10 cellular contexts compared by ENCODE assay signal in the genomic region with DNA sequence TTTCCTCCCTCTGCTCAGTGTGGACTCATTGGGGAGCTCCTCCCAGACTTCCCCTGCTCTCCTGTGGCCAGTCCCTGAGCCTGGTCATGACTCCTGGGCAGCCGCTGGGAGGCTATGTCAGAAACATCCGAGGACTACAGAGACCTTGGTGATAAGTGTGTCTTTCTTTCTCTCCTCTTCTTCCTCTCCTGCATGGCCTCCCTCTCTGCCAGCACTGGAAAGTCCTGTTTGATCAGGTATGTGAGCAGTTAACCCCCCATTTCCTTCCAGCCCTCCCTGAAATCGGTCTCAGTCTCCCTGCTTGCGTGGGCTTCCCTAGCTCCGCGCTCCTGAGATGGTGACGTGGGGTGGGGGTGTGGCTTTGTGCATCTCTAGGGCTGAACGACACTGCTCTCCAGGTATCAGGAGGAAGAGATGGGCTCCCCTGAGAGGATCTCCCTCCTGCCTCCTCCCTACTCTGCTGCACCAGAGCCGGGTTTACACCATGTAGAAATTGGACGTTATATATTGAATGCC. TPM values are rescaled to one million over a fixed set of nuclear protein-coding genes. Genes with fewer than 3 reads are reported as not detected.
A peak's percentile ranks its signal among the peaks of the same experiment; 100 is the strongest.
DNase-seq lines count a peak whose midpoint lies in the region; ATAC-seq, FAIRE-seq and TF ChIP-seq lines count a peak whose summit lies in the region.
"Had no signal": no experiment of that assay in that cellular context is flagged by ENCODE, and none has a peak within 500 bp of the region (broad histone marks: within the 10 kb centered on the region; RNA-seq: fewer than 3 reads in every experiment).

No MANE protein-coding gene starts in this region.

- peak overlapping the region; percentile 24; the same call in 1 of the 2 replicates for H3K4me2 ChIP-seq in K562 (ENCODE audit: insufficient read depth, low read length)

- H3K4me1 Mint-ChIP-seq in Calu3 (ENCODE audit: low read depth, unreplicated experiment): peaks cover 12% of the 10 kb centered on the region
- H3K4me1 Mint-ChIP-seq in naive thymus-derived CD8-positive, alpha-beta T cell: peaks cover 15 to 22% (median 16%) of the 10 kb centered on the region in 4 donors

- H4K20me1 ChIP-seq in K562 (replicated peaks; ENCODE audit: control insufficient read depth, insufficient read depth, low read length): peaks cover 28% of the 10 kb centered on the region

- H3K9me3 ChIP-seq in K562 (replicated peaks; ENCODE audit: control insufficient read depth, insufficient read depth, low read depth, low read length): no peaks in the 10 kb centered on the region

- ATAC-seq in K562: peak; percentile 72
- ATAC-seq in naive thymus-derived CD8-positive, alpha-beta T cell: peak in 1 of 2 donors; percentile 30

- peaks cover 0 to 15% of the 10 kb centered on the region in 2 experiments; a peak in 4 of 5 replicates for H3K4me1 ChIP-seq in K562 (replicated peaks in 1 of 2; ENCODE audit: control insufficient read depth in 2 of 2, insufficient read depth in 2 of 2, low read length in 2 of 2)

- H3K36me3 Mint-ChIP-seq in Calu3 (ENCODE audit: insufficient read depth, unreplicated experiment): peaks cover 4% of the 10 kb centered on the region
- peaks cover 0 to 9% (median 0%) of the 10 kb centered on the region in 3 donors for H3K36me3 Mint-ChIP-seq in naive thymus-derived CD8-positive, alpha-beta T cell

- H2AFZ ChIP-seq in K562 (ENCODE audit: low read depth, low read length): 0 out of 2 replicates have a peak overlapping the region, but pooled peaks have one; percentile 14

- no peaks in the 10 kb centered on the region for H3K79me2 ChIP-seq in K562 (ENCODE audit: control insufficient read depth, insufficient read depth, low read length)

- BruUV-seq in Calu3 (replicated peaks; lab: Mats Ljungman, UMichigan): no TSS peak
- BruUV-seq in K562 (replicated peaks; lab: Mats Ljungman, UMichigan): no TSS peak

- POLR2A ChIA-PET in K562 (lab: Yijun Ruan, JAX): no interaction called here
- POLR2A ChIA-PET in naive thymus-derived CD8-positive, alpha-beta T cell (lab: Charles Lee): no interaction called here

- no peak for FAIRE-seq in K562 (lab: Jason Lieb, UNC)
- FAIRE-seq: colon had no signal

- no peak for TF ChIP-seq RAD21 in K562 (CRISPR knock-in tag; conservative IDR thresholded peaks at IDR 0.05 in 1 of 2, IDR thresholded peaks at IDR 0.05 in 1 of 2)

- peaks cover 1% of the 10 kb centered on the region for H3K9me1 ChIP-seq in K562 (ENCODE audit: control insufficient read depth, insufficient read depth, low read length)

- peak overlapping the region; percentile 27 for H3K27ac Mint-ChIP-seq in Calu3 (ENCODE audit: unreplicated experiment)
- H3K27ac Mint-ChIP-seq in naive thymus-derived CD8-positive, alpha-beta T cell: peak overlapping the region in 3 of 10 donors; percentile 17 to 68 (median 47)

- DNase-seq in Calu3: peak; percentile 14
- peak; percentile 80 for DNase-seq in NCI-H82 (lab: John Stamatoyannopoulos, UW)
- no peak for DNase-seq in K562 (ENCODE audit: extremely low read depth in 1 of 4, low spot score in 3 of 4)
- DNase-seq in naive thymus-derived CD8-positive, alpha-beta T cell: no peak
- no peak for DNase-seq in HUDEP-2 (lab: John Stamatoyannopoulos, UW; ENCODE audit: unreplicated experiment in 76 of 76)
- DNase-seq in GDM1 (lab: John Stamatoyannopoulos, UW): no peak
- no peak for DNase-seq in COLO829 (ENCODE audit: low spot score)
- no peak for DNase-seq in NCI-H2196 (lab: John Stamatoyannopoulos, UW; ENCODE audit: unreplicated experiment)
- DNase-seq: left cardiac atrium had no signal

- H3K4me3 ChIP-seq in K562: no peak overlapping the region

- CTCF ChIA-PET in Calu3 (lab: Charles Lee): interaction anchor here (0.5 kb wide), 1 partner anchor 357 kb away, joined by 3 read pairs; no protein-coding TSS in a partner anchor
- CTCF ChIA-PET in K562 (lab: Yijun Ruan, JAX; ENCODE audit: low intra/inter-chr PET ratio): no interaction called here

- 4% methylated on average over 10 of the region's 10 CpGs for WGBS in K562 (ENCODE audit: insufficient coverage, low coverage, missing lambda C conversion rate)

- H3K9me3 Mint-ChIP-seq in Calu3 (ENCODE audit: low read depth, unreplicated experiment): no peaks in the 10 kb centered on the region
- no peaks in the 10 kb centered on the region for H3K9me3 Mint-ChIP-seq in naive thymus-derived CD8-positive, alpha-beta T cell

- intact Hi-C loops in Calu3 (cut with micrococcal nuclease; ENCODE audit: unreplicated experiment) (no loop called here), K562 (cut with micrococcal nuclease) (no loop called here)

- no peak for TF ChIP-seq EP300 in K562 (IDR thresholded peaks at IDR 0.05; ENCODE audit: low read length)

- no peak for TF ChIP-seq POLR2A in K562 (conservative IDR thresholded peaks at IDR 0.05)

- H3K27me3 Mint-ChIP-seq in Calu3 (ENCODE audit: unreplicated experiment): peaks cover 94% of the 10 kb centered on the region
- peaks cover 27 to 84% (median 68%) of the 10 kb centered on the region in 5 donors for H3K27me3 Mint-ChIP-seq in naive thymus-derived CD8-positive, alpha-beta T cell

- H3K36me3 ChIP-seq in K562 (ENCODE audit: control insufficient read depth, insufficient read depth, low read length): no peaks in the 10 kb centered on the region

- H3K27me3 ChIP-seq in K562 (ENCODE audit: control insufficient read depth in 2 of 2, insufficient read depth in 2 of 2, low read length in 2 of 2): peaks cover 54 to 69% of the 10 kb centered on the region in 2 experiments

- H3K9ac ChIP-seq in K562 (ENCODE audit: insufficient read depth in 1 of 2, low read depth in 2 of 2, low read length in 2 of 2): peak overlapping the region in 1 of 2 experiments; percentile 13; a peak in 1 of 4 replicates

- H3K4me3 Mint-ChIP-seq in Calu3 (ENCODE audit: low read depth, unreplicated experiment): peak overlapping the region; percentile 62
- H3K4me3 Mint-ChIP-seq in naive thymus-derived CD8-positive, alpha-beta T cell: peak overlapping the region; percentile 60 to 87 (median 81)

- no peak overlapping the region for H3K27ac ChIP-seq in K562 (ENCODE audit: extremely low read depth, low read depth, low read length)

- TF ChIP-seq CTCF in Calu3 (IDR thresholded peaks at IDR 0.05; ENCODE audit: unreplicated experiment): no peak
- no peak for TF ChIP-seq CTCF in K562 (IDR thresholded peaks at IDR 0.05 in 2 of 3, conservative IDR thresholded peaks at IDR 0.05 in 1 of 3; ENCODE audit: insufficient read depth in 2 of 3, low read depth in 1 of 3, low read length in 3 of 3)

- in situ Hi-C loops in K562 (cut with MboI): no loop called here

TF ChIP-seq in K562, 482 proteins besides CTCF, POLR2A, EP300 and RAD21:
- TF ChIP-seq MAFF (IDR thresholded peaks at IDR 0.05; ENCODE audit: low read length) (no peak), ZNF263 (CRISPR knock-in tag; IDR thresholded peaks at IDR 0.05; ENCODE audit: borderline replicate concordance) (no peak), ARID3A (IDR thresholded peaks at IDR 0.05; ENCODE audit: borderline replicate concordance, low read depth, low read length) (no peak)
- TF ChIP-seq, protein P1, sequence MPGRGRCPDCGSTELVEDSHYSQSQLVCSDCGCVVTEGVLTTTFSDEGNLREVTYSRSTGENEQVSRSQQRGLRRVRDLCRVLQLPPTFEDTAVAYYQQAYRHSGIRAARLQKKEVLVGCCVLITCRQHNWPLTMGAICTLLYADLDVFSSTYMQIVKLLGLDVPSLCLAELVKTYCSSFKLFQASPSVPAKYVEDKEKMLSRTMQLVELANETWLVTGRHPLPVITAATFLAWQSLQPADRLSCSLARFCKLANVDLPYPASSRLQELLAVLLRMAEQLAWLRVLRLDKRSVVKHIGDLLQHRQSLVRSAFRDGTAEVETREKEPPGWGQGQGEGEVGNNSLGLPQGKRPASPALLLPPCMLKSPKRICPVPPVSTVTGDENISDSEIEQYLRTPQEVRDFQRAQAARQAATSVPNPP (IDR thresholded peaks at IDR 0.05; ENCODE audit: borderline replicate concordance, insufficient read depth, insufficient read length): no peak

RNA-seq across cellular contexts. Expression of gene RHBDL3, which starts 2.1 kb away (rescaled TPM):
- 0.24 and 0.27 TPM in 2 replicates for total RNA-seq in Calu3 (2022)
- 0.26 and 0.76 TPM in 2 replicates for total RNA-seq in K562 (2011; cell fraction: chromatin; rRNA removed; ENCODE audit: low replicate concordance)
- total RNA-seq in K562 (2011; cell fraction: nucleolus; rRNA removed): 0.33 and 0.53 TPM in 2 replicates
- 0.37 and 0.69 TPM in 2 replicates for total RNA-seq in K562 (2011; cell fraction: nucleoplasm; rRNA removed)
- 0.08 and 0.09 TPM in 2 replicates for total RNA-seq in K562 (2014; rRNA removed)
- 0.03 and 0.07 TPM in 2 replicates for total RNA-seq in K562 (2014; rRNA removed; fragmentation: Illumina TruSeq; extraction: Trizol)
- total RNA-seq in K562 (2015; rRNA removed; fragmentation: Illumina TruSeq; extraction: Trizol): 0.08 TPM in 1 of 2 replicates, not detected in the other
- 0.13 and 0.31 TPM in 2 replicates for total RNA-seq in K562 (2021)
- polyA plus RNA-seq in K562 (2011; rRNA removed): 0.07 and 0.22 TPM in 2 replicates
- 0.10 and 0.54 TPM in 2 replicates for polyA plus RNA-seq in K562 (2011; cell fraction: cytosol; rRNA removed)
- polyA plus RNA-seq in K562 (2011; cell fraction: nucleus; rRNA removed): 0.06 and 0.46 TPM in 2 replicates
- 0.03 and 0.05 TPM in 2 replicates for polyA plus RNA-seq in K562 (2012)
- 0.03 and 0.06 TPM in 2 replicates for polyA plus RNA-seq in K562 (2014; fragmentation: Illumina TruSeq; extraction: Trizol)
- polyA plus RNA-seq in K562 (2014; fragmentation: Nextera tagmentation; extraction: Ambion mirVana): not detected
- 0.01 TPM in 1 of 2 replicates, not detected in the other for polyA plus RNA-seq in K562 (2014; rRNA removed)
- 0.06 and 0.32 TPM in 2 replicates for polyA minus RNA-seq in K562 (2011; rRNA and poly(A)+ RNA removed)
- not detected in 2 replicates for polyA minus RNA-seq in K562 (2011; cell fraction: cytosol; rRNA and poly(A)+ RNA removed)
- not detected in 2 replicates for polyA minus RNA-seq in K562 (2011; cell fraction: nucleus; rRNA and poly(A)+ RNA removed)
- not detected for total RNA-seq in naive thymus-derived CD8-positive, alpha-beta T cell
- not detected for polyA plus RNA-seq in naive thymus-derived CD8-positive, alpha-beta T cell

Comparison
In these comparisons a context has a peak if more than half of its experiments do, and no peak if none do; other contexts are left out.
1. DNase-seq: peak in Calu3 (single experiment) and NCI-H82 (single experiment); none in K562 (0 of 4), naive thymus-derived CD8-positive, alpha-beta T cell (0 of 10), HUDEP-2 (0 of 76), GDM1 (single experiment), COLO829 (single experiment) and NCI-H2196 (single experiment).